Comparison of ENCODE assay signal across 8 cellular contexts in the genomic region with DNA sequence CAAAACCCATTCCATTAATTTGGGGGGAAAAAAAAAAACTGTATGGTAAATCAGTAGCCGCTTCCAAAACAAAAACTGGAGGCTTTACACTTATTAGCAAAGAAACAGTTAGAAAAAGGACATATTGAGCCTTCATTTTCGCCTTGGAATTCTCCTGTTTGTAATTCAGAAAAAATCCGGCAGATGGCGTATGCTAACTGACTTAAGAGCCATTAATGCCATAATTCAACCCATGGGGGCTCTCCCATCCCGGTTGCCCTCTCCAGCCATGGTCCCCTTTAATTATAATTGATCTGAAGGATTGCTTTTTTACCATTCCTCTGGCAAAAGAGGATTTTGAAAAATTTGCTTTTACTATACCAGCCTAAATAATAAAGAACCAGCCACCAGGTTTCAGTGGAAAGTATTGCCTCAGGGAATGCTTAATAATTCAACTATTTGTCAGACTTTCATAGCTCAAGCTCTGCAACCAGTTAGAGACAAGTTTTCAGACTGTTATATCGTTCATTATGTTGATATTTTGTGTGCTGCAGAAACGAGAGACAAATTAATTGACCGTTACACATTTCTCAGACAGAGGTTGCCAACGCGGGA. TPM values are rescaled to one million over a fixed set of nuclear protein-coding genes. Genes with fewer than 3 reads are reported as not detected.
DNase-seq lines count a peak whose midpoint lies in the region; ATAC-seq and TF ChIP-seq lines count a peak whose summit lies in the region.

No MANE protein-coding gene starts in this region.

- H2AFZ ChIP-seq in neuronal stem cell (ENCODE audit: low read length): no peak overlapping the region

- no peaks in the 10 kb centered on the region for H3K79me2 ChIP-seq in DOHH2 (ENCODE audit: control insufficient read depth, low read length)

- no CpG with 5 or more reads among the region's 10 CpGs for whole genome bisulfite sequencing in neuronal stem cell (ENCODE audit: extremely low coverage in 2 of 2, insufficient read length in 2 of 2, insufficient replicate concordance in 1 of 2), 2 donors

- H2BK5ac ChIP-seq in neuronal stem cell (ENCODE audit: low read length): no peak overlapping the region

- no peak overlapping the region for H4K91ac ChIP-seq in neuronal stem cell (ENCODE audit: low read depth, low read length, poor library complexity)

- no peak overlapping the region for H4K8ac ChIP-seq in neuronal stem cell (ENCODE audit: low read depth, low read length)

- TF ChIP-seq CTCF in DOHH2 (IDR thresholded peaks at IDR 0.05; ENCODE audit: low read depth, low read length, poor library complexity, severe bottlenecking): peak; percentile 75
- TF ChIP-seq CTCF in dorsolateral prefrontal cortex (IDR thresholded peaks at IDR 0.05 in 54 of 56, conservative IDR thresholded peaks at IDR 0.05 in 2 of 56; ENCODE audit: low read depth in 1 of 56, partially characterized antibody in 56 of 56): peak; percentile 72 to 94 (median 84)

- no peak overlapping the region for H3K4ac ChIP-seq in neuronal stem cell (ENCODE audit: low read length)

- H3K4me3 ChIP-seq in DOHH2 (ENCODE audit: low read length) (no peak overlapping the region), dorsolateral prefrontal cortex (peak overlapping the region in 3 of 59 donors; percentile 8 to 14 (median 14)), neuronal stem cell (ENCODE audit: low read length in 2 of 2) (no peak overlapping the region)

- H3K23ac ChIP-seq in neuronal stem cell (ENCODE audit: low read depth, low read length, poor library complexity): no peak overlapping the region

- no peaks in the 10 kb centered on the region for H3K9me2 ChIP-seq in DOHH2 (replicated peaks; ENCODE audit: control insufficient read depth, low read length)

- no peak overlapping the region for H3K9ac ChIP-seq in neuronal stem cell (ENCODE audit: low read depth, low read length, poor library complexity)

- H2AK5ac ChIP-seq in neuronal stem cell (ENCODE audit: low read depth, low read length): no peak overlapping the region

- H3K27me3 ChIP-seq in DOHH2 (ENCODE audit: control insufficient read depth, low read length) (no peaks in the 10 kb centered on the region), dorsolateral prefrontal cortex (no peaks in the 10 kb centered on the region), neuronal stem cell (ENCODE audit: control insufficient read depth in 3 of 3, insufficient read depth in 3 of 3, low read depth in 1 of 3, low read length in 3 of 3) (no peaks in the 10 kb centered on the region)

- H2BK12ac ChIP-seq in neuronal stem cell (ENCODE audit: low read length): no peak overlapping the region

- no peaks in the 10 kb centered on the region for H3F3A ChIP-seq in DOHH2 (ENCODE audit: control insufficient read depth, insufficient read depth)

- H3K4me2 ChIP-seq in DOHH2 (ENCODE audit: low read length) (no peak overlapping the region), neuronal stem cell (ENCODE audit: insufficient read depth, low read length, poor library complexity, severe bottlenecking) (no peak overlapping the region)

- no peak for ATAC-seq in HG03175 (IDR thresholded peaks at IDR 0.05; ENCODE audit: unreplicated experiment)

- no peak overlapping the region for H3K14ac ChIP-seq in neuronal stem cell (ENCODE audit: low read length)

- no peak overlapping the region for H3K18ac ChIP-seq in neuronal stem cell (ENCODE audit: low read length)

- no peaks in the 10 kb centered on the region for H3K79me1 ChIP-seq in neuronal stem cell (ENCODE audit: low read depth, low read length)

- H3K9me3 ChIP-seq in DOHH2 (ENCODE audit: control insufficient read depth, insufficient read depth, low read length) (no peaks in the 10 kb centered on the region), neuronal stem cell (replicated peaks in 1 of 2; ENCODE audit: control insufficient read depth in 2 of 2, insufficient read depth in 1 of 2, low read depth in 1 of 2, low read length in 2 of 2) (no peaks in the 10 kb centered on the region)

- H2BK15ac ChIP-seq in neuronal stem cell (ENCODE audit: low read length): no peak overlapping the region

- no peaks in the 10 kb centered on the region for H3K4me1 ChIP-seq in DOHH2 (ENCODE audit: control insufficient read depth, low read length)
- no peaks in the 10 kb centered on the region for H3K4me1 ChIP-seq in neuronal stem cell (ENCODE audit: control insufficient read depth in 2 of 2, insufficient read depth in 1 of 2, low read depth in 1 of 2, low read length in 2 of 2)

- H2BK120ac ChIP-seq in neuronal stem cell (ENCODE audit: low read depth, low read length): no peak overlapping the region

- H3K27ac ChIP-seq in DOHH2 (ENCODE audit: low read depth, low read length) (no peak overlapping the region), dorsolateral prefrontal cortex (peak overlapping the region in 27 of 59 donors; percentile 5 to 75 (median 52)), neuronal stem cell (replicated peaks; ENCODE audit: low read length) (no peak overlapping the region)

- intact Hi-C loops in dorsolateral prefrontal cortex (cut with DNase I): loop anchor here (5.0 to 10.0 kb wide), 2 partner anchors 529 to 531 kb away; no protein-coding TSS in a partner anchor

- DNase-seq in M059J (ENCODE audit: low read depth) (peak; percentile 70), dorsolateral prefrontal cortex (peak in 2 of 10 donors; percentile 30 to 57), neuronal stem cell (ENCODE audit: low spot score) (peak; percentile 65), NCI-H2107 treated with DMSO at 0.1 percent for 48 hours (lab: John Stamatoyannopoulos, UW; ENCODE audit: unreplicated experiment) (no peak), hepatic stellate cell (ENCODE audit: low spot score) (no peak), NCI-H1105 treated with DMSO at 0.1 percent for 48 hours (lab: John Stamatoyannopoulos, UW) (no peak)

- no peaks in the 10 kb centered on the region for H4K20me1 ChIP-seq in DOHH2 (ENCODE audit: control insufficient read depth, insufficient read depth, low read depth, low read length)

- H3K36me3 ChIP-seq in DOHH2 (ENCODE audit: control insufficient read depth, low read length) (no peaks in the 10 kb centered on the region), neuronal stem cell (replicated peaks in 1 of 2; ENCODE audit: control insufficient read depth in 2 of 2, insufficient read depth in 2 of 2, low read length in 2 of 2) (no peaks in the 10 kb centered on the region)

RNA-seq across cellular contexts. Expression of gene RPL24, which starts 9.4 kb away (rescaled TPM):
- 1,314 and 1,490 TPM in 2 replicates for total RNA-seq in M059J (2014; rRNA removed; shearing (Covaris generic))
- 100 to 1,000 TPM; 322 to 575 (median 443) TPM for total RNA-seq in dorsolateral prefrontal cortex
- 3,875 TPM for polyA plus RNA-seq in neuronal stem cell (2013, experiment 1 of 2)
- 3,871 TPM for polyA plus RNA-seq in neuronal stem cell (2013, experiment 2 of 2)

RNA-seq across cellular contexts. Expression of gene ZBTB11, which starts 18.9 kb away (rescaled TPM):
- total RNA-seq in M059J (2014; rRNA removed; shearing (Covaris generic)): 15.6 and 24.8 TPM in 2 replicates
- total RNA-seq in dorsolateral prefrontal cortex: 10 to 100 TPM; 19.8 to 44.1 (median 29.6) TPM
- 6.0 TPM for polyA plus RNA-seq in neuronal stem cell (2013, experiment 1 of 2)
- 6.1 TPM for polyA plus RNA-seq in neuronal stem cell (2013, experiment 2 of 2)

RNA-seq across cellular contexts. Expression of gene CEP97, which starts 28.5 kb away (rescaled TPM):
- 19.2 and 28.7 TPM in 2 replicates for total RNA-seq in M059J (2014; rRNA removed; shearing (Covaris generic))
- total RNA-seq in dorsolateral prefrontal cortex: 10 to 100 TPM; 19.1 to 55.5 (median 35.0) TPM
- 9.6 TPM for polyA plus RNA-seq in neuronal stem cell (2013, experiment 1 of 2)
- 10.3 TPM for polyA plus RNA-seq in neuronal stem cell (2013, experiment 2 of 2)

Comparison
In these comparisons a context has a peak if more than half of its experiments do, and no peak if none do; other contexts are left out.
1. DNase-seq: peak in M059J (single experiment) and neuronal stem cell (single experiment); none in NCI-H2107 treated with DMSO at 0.1 percent for 48 hours (single experiment), hepatic stellate cell (single experiment) and NCI-H1105 treated with DMSO at 0.1 percent for 48 hours (single experiment).